ENCODE assay signal across 8 cellular contexts in the genomic region with DNA sequence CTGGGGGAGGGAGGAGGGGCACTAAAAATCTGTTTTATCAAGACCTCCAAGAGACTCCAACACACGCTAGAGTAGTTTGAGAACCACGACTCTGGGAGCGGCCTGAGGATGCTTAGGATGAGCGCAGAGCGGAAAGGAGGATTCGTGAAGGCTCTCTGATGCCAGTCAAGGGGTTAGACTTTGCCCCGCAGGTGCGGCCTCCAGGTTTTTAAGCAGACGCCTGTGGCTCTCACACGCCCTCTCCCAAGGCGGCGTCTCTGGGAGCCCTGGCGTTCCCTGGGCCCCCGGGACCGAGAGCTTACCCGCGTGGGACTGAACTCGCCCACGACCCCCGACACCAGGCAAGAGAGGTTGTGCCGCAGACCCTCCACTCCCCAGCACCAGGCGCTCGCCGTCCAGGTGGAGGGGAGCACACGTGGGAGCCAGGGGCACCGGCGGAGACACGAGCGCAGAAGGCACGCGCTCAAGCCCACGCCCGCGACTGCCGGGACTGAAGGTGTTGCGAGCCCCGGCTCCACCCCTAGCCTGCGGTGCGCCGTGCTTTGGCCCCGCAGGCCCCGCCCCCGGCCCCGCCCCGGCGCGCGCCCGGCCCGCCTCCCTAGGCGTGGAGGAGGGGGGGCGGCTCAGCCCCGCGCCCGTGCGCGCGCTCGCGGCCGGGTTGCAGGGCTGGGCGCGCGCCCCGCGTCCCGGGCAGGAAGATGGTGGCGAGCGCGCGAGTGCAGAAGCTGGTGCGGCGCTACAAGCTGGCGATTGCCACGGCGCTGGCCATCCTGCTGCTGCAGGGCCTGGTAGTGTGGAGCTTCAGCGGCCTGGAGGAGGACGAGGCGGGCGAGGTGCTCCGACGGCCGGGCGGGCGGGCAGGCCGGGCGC. TPM values are rescaled to one million over a fixed set of nuclear protein-coding genes. Genes with fewer than 3 reads are reported as not detected.
DNase-seq lines count a peak whose midpoint lies in the region; ATAC-seq and TF ChIP-seq lines count a peak whose summit lies in the region.

A gene (plus strand): TSS at position 684 of the 870 bp plus-strand sequence. CDS start 15 bp downstream, at position 699.

- H3K4me3 ChIP-seq in AG04449 (ENCODE audit: low read depth, low read length) = peak within 1 kb of the TSS; percentile 84
- H3K4me3 ChIP-seq in kidney epithelial cell (ENCODE audit: low read depth, low read length) = peak within 1 kb of the TSS; percentile 54

- H3K36me3 ChIP-seq in kidney epithelial cell (ENCODE audit: control insufficient read depth, insufficient read depth, low read length) = no peaks in the 10 kb centered on the region

- TF ChIP-seq CTCF in AG04449 (IDR thresholded peaks at IDR 0.05; ENCODE audit: insufficient read depth, low read length, missing control alignments) (no peak), kidney epithelial cell (IDR thresholded peaks at IDR 0.05; ENCODE audit: insufficient read depth, low read length, poor library complexity, severe bottlenecking) (no peak)

- POLR2A ChIA-PET in AG04449 (lab: Yijun Ruan, JAX) = interaction anchor here (1.0 to 1.7 kb wide), 2 partner anchors 144 to 176 kb away, joined by 3 to 8 read pairs; a partner anchor contains a TSS

- CTCF ChIA-PET in AG04449 (lab: Yijun Ruan, JAX) = interaction anchor here (1.0 to 7.6 kb wide), 6 partner anchors 10 to 52 kb away, joined by 3 to 116 read pairs (median 4); a partner anchor contains a TSS

- DNase-seq in AG04449 (ENCODE audit: low read depth, low spot score) (no peak), NCI-H345 (lab: John Stamatoyannopoulos, UW) (peak; percentile 91), cerebellar cortex (ENCODE audit: low spot score) (peak; percentile 81), kidney epithelial cell (ENCODE audit: low read depth) (peak; percentile 34)
- DNase-seq in activated CD4-positive, CD25-positive, alpha-beta regulatory T cell treated with anti-CD3 and anti-CD28 coated beads, Interleukin-2, amount 50 U/mL, for 72 hours = peak; percentile 93
- DNase-seq in stimulated activated CD4-positive, alpha-beta T cell treated with anti-CD3 and anti-CD28 coated beads, Interleukin-15, amount 100 ng/mL, for 48 hours (ENCODE audit: low read depth in 2 of 2) = peak; percentile 76 to 91

- ATAC-seq in GM18873 (IDR thresholded peaks at IDR 0.05; ENCODE audit: low FRiP score, unreplicated experiment) = peak; percentile 40
- peak; percentile 78 for ATAC-seq in HG03139 (IDR thresholded peaks at IDR 0.05; ENCODE audit: unreplicated experiment)

- H3K27me3 ChIP-seq in kidney epithelial cell (ENCODE audit: control insufficient read depth, insufficient read depth, low read length) = no peaks in the 10 kb centered on the region

RNA-seq across cellular contexts. Expression of the gene that starts here (rescaled TPM):
- total RNA-seq in kidney epithelial cell = 30.2 and 35.7 TPM in 2 replicates
